ENCODE assay signal across 10 cellular contexts in the genomic region with DNA sequence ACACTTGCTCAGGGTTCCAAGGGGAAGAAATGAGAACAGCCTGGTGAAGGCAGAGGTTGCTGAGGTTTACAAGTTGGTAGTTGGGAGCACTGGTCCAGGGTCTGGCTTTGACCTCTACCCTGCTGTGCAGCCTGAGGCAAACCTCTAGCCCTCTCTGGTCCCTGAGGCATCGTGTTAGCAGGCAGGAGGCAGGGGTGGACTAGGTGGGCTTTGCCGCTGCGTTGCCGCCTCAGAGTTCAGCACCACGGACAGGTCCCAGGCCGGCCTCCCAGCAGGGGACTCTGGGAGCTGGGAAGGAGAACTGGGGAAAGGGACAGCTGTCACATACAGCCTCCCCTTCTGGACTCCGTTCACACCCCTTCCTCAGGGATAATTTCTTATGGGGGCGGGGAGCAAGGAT. TPM values are rescaled to one million over a fixed set of nuclear protein-coding genes. Genes with fewer than 3 reads are reported as not detected.
A peak's percentile ranks its signal among the peaks of the same experiment; 100 is the strongest.
DNase-seq lines count a peak whose midpoint lies in the region; ATAC-seq and TF ChIP-seq lines count a peak whose summit lies in the region.
"Had no signal": no experiment of that assay in that cellular context is flagged by ENCODE, and none has a peak within 500 bp of the region (broad histone marks: within the 10 kb centered on the region; RNA-seq: fewer than 3 reads in every experiment).

No MANE protein-coding gene starts in this region.

- no peaks in the 10 kb centered on the region for H3K9me3 ChIP-seq in A673 (ENCODE audit: low read depth, low read length, poor library complexity, severe bottlenecking)
- H3K9me3 ChIP-seq in hepatocyte (ENCODE audit: low read depth) = no peaks in the 10 kb centered on the region
- no peaks in the 10 kb centered on the region for H3K9me3 ChIP-seq in esophagus muscularis mucosa

- H3K27ac ChIP-seq in A673 (ENCODE audit: low read depth, low read length, poor library complexity, severe bottlenecking) = no peak overlapping the region
- no peak overlapping the region for H3K27ac ChIP-seq in hepatocyte
- H3K27ac ChIP-seq in esophagus muscularis mucosa (replicated peaks in 1 of 4) = no peak overlapping the region

- BruUV-seq in A673 (replicated peaks; lab: Mats Ljungman, UMichigan) = no TSS peak

- TF ChIP-seq CTCF in A673 (conservative IDR thresholded peaks at IDR 0.05; ENCODE audit: low read depth, low read length) = no peak
- TF ChIP-seq CTCF in hepatocyte (IDR thresholded peaks at IDR 0.05; ENCODE audit: poor library complexity) = no peak
- TF ChIP-seq CTCF in esophagus muscularis mucosa (IDR thresholded peaks at IDR 0.05) = no peak

- intact Hi-C loops in A673 (cut with micrococcal nuclease; ENCODE audit: unreplicated experiment) (no loop called here), esophagus muscularis mucosa (cut with DNase I) (no loop called here)
- intact Hi-C loops in activated CD4-positive, alpha-beta memory T cell treated with anti-CD3 and anti-CD28 coated beads for 36 hours (cut with micrococcal nuclease) = no loop called here

- peaks cover 45% of the 10 kb centered on the region for H3K27me3 Mint-ChIP-seq in activated CD4-positive, alpha-beta memory T cell treated with anti-CD3 and anti-CD28 coated beads for 36 hours

- H3K27me3 ChIP-seq in A673 (replicated peaks; ENCODE audit: insufficient read depth, low read depth, low read length, poor library complexity) = peaks cover 36% of the 10 kb centered on the region
- peaks cover 42% of the 10 kb centered on the region for H3K27me3 ChIP-seq in hepatocyte
- H3K27me3 ChIP-seq in esophagus muscularis mucosa = peaks cover 6 to 92% (median 19%) of the 10 kb centered on the region in 4 donors

- peaks cover 3% of the 10 kb centered on the region for H3K4me1 Mint-ChIP-seq in activated CD4-positive, alpha-beta memory T cell treated with anti-CD3 and anti-CD28 coated beads for 36 hours (ENCODE audit: low read depth)

- 2% methylated on average over 8 of the region's 8 CpGs for WGBS in hepatocyte (ENCODE audit: low lambda C conversion rate, missing lambda C conversion rate)
- WGBS in esophagus muscularis mucosa = 4% methylated on average over 8 of the region's 8 CpGs

- peak; percentile 68 for DNase-seq in A673 (ENCODE audit: low spot score)
- peak; percentile 19 for DNase-seq in HT-29 (ENCODE audit: low spot score)
- DNase-seq in activated CD4-positive, alpha-beta memory T cell treated with anti-CD3 and anti-CD28 coated beads for 36 hours = peak; percentile 50
- DNase-seq in hepatocyte (ENCODE audit: low spot score) = peak; percentile 80
- no peak for DNase-seq in DMS114 treated with DMSO at 0.1 percent for 48 hours (lab: John Stamatoyannopoulos, UW; ENCODE audit: unreplicated experiment)
- no peak for DNase-seq in NCI-H1930 (lab: John Stamatoyannopoulos, UW)
- no peak for DNase-seq in esophagus muscularis mucosa (ENCODE audit: extremely low spot score)

- no peak overlapping the region for H3K4me3 ChIP-seq in A673 (ENCODE audit: low read depth, low read length, poor library complexity, severe bottlenecking)
- no peak overlapping the region for H3K4me3 ChIP-seq in hepatocyte
- H3K4me3 ChIP-seq in esophagus muscularis mucosa = no peak overlapping the region

- no peak for TF ChIP-seq POLR2A in esophagus muscularis mucosa (IDR thresholded peaks at IDR 0.05; ENCODE audit: low read depth)

- no peaks in the 10 kb centered on the region for H3K9me2 ChIP-seq in hepatocyte (replicated peaks; ENCODE audit: insufficient read depth)

- H2AFZ ChIP-seq in hepatocyte = no peak overlapping the region

- H3K27ac Mint-ChIP-seq in activated CD4-positive, alpha-beta memory T cell treated with anti-CD3 and anti-CD28 coated beads for 36 hours = no peak overlapping the region

- CTCF ChIA-PET in A673 (lab: Charles Lee) = no interaction called here
- CTCF ChIA-PET in activated CD4-positive, alpha-beta memory T cell treated with anti-CD3 and anti-CD28 coated beads for 36 hours (lab: Charles Lee) = interaction anchor here (1.1 kb wide), 1 partner anchor 11 kb away, joined by 3 read pairs; no protein-coding TSS in a partner anchor

- H3K4me1 ChIP-seq in A673 (ENCODE audit: insufficient read depth, low read length, poor library complexity, severe bottlenecking) (peaks cover 5% of the 10 kb centered on the region), hepatocyte (ENCODE audit: insufficient read depth) (no peaks in the 10 kb centered on the region), esophagus muscularis mucosa (peaks cover 0 to 5% (median 0%) of the 10 kb centered on the region in 4 donors)

- H3K36me3 ChIP-seq in A673 (ENCODE audit: insufficient read depth, low read length, poor library complexity, severe bottlenecking) = no peaks in the 10 kb centered on the region
- H3K36me3 ChIP-seq in hepatocyte (replicated peaks; ENCODE audit: insufficient read depth, low read depth) = no peaks in the 10 kb centered on the region
- no peaks in the 10 kb centered on the region for H3K36me3 ChIP-seq in esophagus muscularis mucosa

- POLR2A ChIA-PET in A673 (lab: Charles Lee; ENCODE audit: low non-redundant PET) = interaction anchor here (0.6 kb wide), 1 partner anchor 12 kb away, joined by 7 read pairs; the partner anchor contains the start of gene NR2C2AP
- POLR2A ChIA-PET in activated CD4-positive, alpha-beta memory T cell treated with anti-CD3 and anti-CD28 coated beads for 36 hours (lab: Charles Lee) = no interaction called here

- no peaks in the 10 kb centered on the region for H4K20me1 ChIP-seq in hepatocyte (ENCODE audit: insufficient read depth, poor library complexity, severe bottlenecking)

- H3K9me3 Mint-ChIP-seq in activated CD4-positive, alpha-beta memory T cell treated with anti-CD3 and anti-CD28 coated beads for 36 hours = no peaks in the 10 kb centered on the region

- H3K36me3 Mint-ChIP-seq in activated CD4-positive, alpha-beta memory T cell treated with anti-CD3 and anti-CD28 coated beads for 36 hours = no peaks in the 10 kb centered on the region

- H3K4me2 ChIP-seq in hepatocyte = no peak overlapping the region

- no peaks in the 10 kb centered on the region for H3K79me2 ChIP-seq in hepatocyte

- no peak overlapping the region for H3K4me3 Mint-ChIP-seq in activated CD4-positive, alpha-beta memory T cell treated with anti-CD3 and anti-CD28 coated beads for 36 hours

- no peak for ATAC-seq in GM21825 (IDR thresholded peaks at IDR 0.05; ENCODE audit: unreplicated experiment)

- TF ChIP-seq EP300 in esophagus muscularis mucosa (IDR thresholded peaks at IDR 0.05) = no peak

RNA-seq across cellular contexts. Expression of gene NCAN, which starts 3.1 kb away (rescaled TPM):
- total RNA-seq in A673 (2021) (not detected in 2 replicates), hepatocyte (0.03 TPM in 1 of 2 replicates, not detected in the other), esophagus muscularis mucosa (under 1 TPM in 1 of 4 donors, not detected in 3; 0.17 TPM)
- total RNA-seq in HT-29 (2014; rRNA removed; shearing (Covaris generic)) = not detected in 2 replicates
- under 1 TPM; 0.05 to 0.07 TPM for total RNA-seq in activated CD4-positive, alpha-beta memory T cell treated with anti-CD3 and anti-CD28 coated beads for 36 hours
- polyA plus RNA-seq in hepatocyte = not detected in 2 replicates
- total RNA-seq: skeletal muscle tissue; T-helper 2 cell treated with Interferon-gamma antibody and Interleukin-4, amounts not matched to agents 100 ng/mL and 5 ng/mL, for 36 hours had no signal

RNA-seq across cellular contexts. Expression of gene NR2C2AP, which starts 11.7 kb away (rescaled TPM):
- total RNA-seq in A673 (2021) (35.6 and 45.3 TPM in 2 replicates), hepatocyte (6.1 and 9.0 TPM in 2 replicates), esophagus muscularis mucosa (10 to 100 TPM in 3 of 4 donors, 1 to 10 TPM in 1; 10.0 to 18.0 (median 16.5) TPM)
- 28.7 and 32.3 TPM in 2 replicates for total RNA-seq in HT-29 (2014; rRNA removed; shearing (Covaris generic))
- 10 to 100 TPM; 39.2 to 42.9 TPM for total RNA-seq in activated CD4-positive, alpha-beta memory T cell treated with anti-CD3 and anti-CD28 coated beads for 36 hours
- polyA plus RNA-seq in hepatocyte = 5.2 and 10.4 TPM in 2 replicates

RNA-seq across cellular contexts. Expression of gene RFXANK, which starts 22.8 kb away (rescaled TPM):
- 96.3 and 109 TPM in 2 replicates for total RNA-seq in A673 (2021)
- total RNA-seq in HT-29 (2014; rRNA removed; shearing (Covaris generic)) = 75.0 and 89.8 TPM in 2 replicates
- 10 to 100 TPM; 73.7 to 78.1 TPM for total RNA-seq in activated CD4-positive, alpha-beta memory T cell treated with anti-CD3 and anti-CD28 coated beads for 36 hours
- total RNA-seq in hepatocyte = 35.1 and 44.7 TPM in 2 replicates
- 85.7 and 88.3 TPM in 2 replicates for polyA plus RNA-seq in hepatocyte
- total RNA-seq in esophagus muscularis mucosa = 10 to 100 TPM; 34.8 to 49.2 (median 38.2) TPM

RNA-seq across cellular contexts. Expression of gene BORCS8, which starts 22.9 kb away (rescaled TPM):
- 29.9 and 37.5 TPM in 2 replicates for total RNA-seq in A673 (2021)
- total RNA-seq in HT-29 (2014; rRNA removed; shearing (Covaris generic)) = 40.1 and 50.5 TPM in 2 replicates
- 10 to 100 TPM; 16.4 to 17.8 TPM for total RNA-seq in activated CD4-positive, alpha-beta memory T cell treated with anti-CD3 and anti-CD28 coated beads for 36 hours
- 13.1 and 13.7 TPM in 2 replicates for total RNA-seq in hepatocyte
- polyA plus RNA-seq in hepatocyte = 25.6 and 34.2 TPM in 2 replicates
- 10 to 100 TPM; 10.8 to 16.1 (median 12.5) TPM for total RNA-seq in esophagus muscularis mucosa

RNA-seq across cellular contexts. Expression of gene MEF2B, which starts 44.8 kb away (rescaled TPM):
- total RNA-seq in A673 (2021) (2.9 and 3.4 TPM in 2 replicates), hepatocyte (0.32 and 0.70 TPM in 2 replicates), esophagus muscularis mucosa (not detected)
- total RNA-seq in HT-29 (2014; rRNA removed; shearing (Covaris generic)) = 0.38 and 0.55 TPM in 2 replicates
- total RNA-seq in activated CD4-positive, alpha-beta memory T cell treated with anti-CD3 and anti-CD28 coated beads for 36 hours = 1 to 10 TPM; 3.9 to 4.3 TPM
- 2.6 and 3.7 TPM in 2 replicates for polyA plus RNA-seq in hepatocyte
- total RNA-seq: skeletal muscle tissue had no signal

Comparison
In these comparisons a context has a peak if more than half of its experiments do, and no peak if none do; other contexts are left out.
1. DNase-seq: peak in A673 (single experiment), HT-29 (single experiment), activated CD4-positive, alpha-beta memory T cell treated with anti-CD3 and anti-CD28 coated beads for 36 hours (single experiment) and hepatocyte (single experiment); none in DMS114 treated with DMSO at 0.1 percent for 48 hours (single experiment), NCI-H1930 (0 of 2) and esophagus muscularis mucosa (single experiment).